Comparison of ENCODE assay signal across 9 cellular contexts in the genomic region with DNA sequence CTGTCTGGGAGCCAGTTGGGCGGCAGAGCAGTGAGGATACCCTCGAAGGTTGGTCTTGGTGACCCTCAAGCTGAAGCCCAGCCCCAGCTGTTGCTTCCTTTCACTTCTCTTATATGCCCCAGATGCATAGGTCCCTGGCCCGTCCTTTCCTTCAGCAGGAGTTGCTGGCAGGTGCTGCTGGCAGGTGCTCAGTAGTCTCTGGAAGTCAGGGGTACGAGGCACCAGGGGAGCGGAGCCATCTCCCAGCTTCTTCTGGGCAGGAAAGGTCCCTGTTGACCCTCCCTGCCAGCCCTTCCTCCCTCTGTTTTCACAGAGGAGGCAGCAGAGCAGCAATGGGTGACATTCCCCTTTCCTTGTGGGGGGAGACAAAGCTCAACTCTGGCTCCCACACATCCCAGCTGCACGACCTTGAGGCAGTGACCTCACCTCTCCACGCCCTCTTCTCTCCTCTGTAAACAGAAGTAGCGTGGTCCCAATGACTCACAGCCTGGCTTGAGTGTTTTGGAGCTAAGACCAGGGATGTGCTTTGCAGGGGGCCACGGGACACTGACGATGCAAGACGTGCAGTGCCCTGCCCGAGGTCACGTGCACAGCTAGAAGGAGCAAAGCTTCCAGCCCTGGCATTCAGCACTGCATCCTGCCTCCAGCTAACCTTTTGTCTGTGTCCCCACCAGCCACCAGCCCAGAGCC. TPM values are rescaled to one million over a fixed set of nuclear protein-coding genes. Genes with fewer than 3 reads are reported as not detected.
DNase-seq lines count a peak whose midpoint lies in the region; ATAC-seq and TF ChIP-seq lines count a peak whose summit lies in the region.
"Had no signal": no experiment of that assay in that cellular context is flagged by ENCODE, and none has a peak within 500 bp of the region (broad histone marks: within the 10 kb centered on the region; RNA-seq: fewer than 3 reads in every experiment).

No MANE protein-coding gene starts in this region.

- H3K4me2 ChIP-seq in GM23338 = no peak overlapping the region
- peak overlapping the region; percentile 49 for H3K4me2 ChIP-seq in smooth muscle cell

- H3K4me3 ChIP-seq in GM23338 (no peak overlapping the region), adrenal gland (no peak overlapping the region), left ventricle myocardium inferior (peak overlapping the region; percentile 20), smooth muscle cell (no peak overlapping the region)

- no peaks in the 10 kb centered on the region for H3K4me1 ChIP-seq in GM23338 (ENCODE audit: insufficient read depth)
- peaks cover 39 to 42% of the 10 kb centered on the region in 2 donors for H3K4me1 ChIP-seq in adrenal gland (replicated peaks in 1 of 2)
- H3K4me1 ChIP-seq in left ventricle myocardium inferior = peaks cover 73% of the 10 kb centered on the region
- no peaks in the 10 kb centered on the region for H3K4me1 ChIP-seq in smooth muscle cell (ENCODE audit: low read depth)

- TF ChIP-seq CTCF in GM23338 (conservative IDR thresholded peaks at IDR 0.05; ENCODE audit: low read depth in 2 of 2) = no peak
- TF ChIP-seq CTCF in adrenal gland (IDR thresholded peaks at IDR 0.05) = no peak
- TF ChIP-seq CTCF in left ventricle myocardium inferior (IDR thresholded peaks at IDR 0.05; ENCODE audit: borderline replicate concordance) = no peak
- TF ChIP-seq CTCF in smooth muscle cell (IDR thresholded peaks at IDR 0.05; ENCODE audit: borderline replicate concordance, insufficient read depth, poor library complexity, severe bottlenecking) = no peak

- no peaks in the 10 kb centered on the region for H3K9me3 ChIP-seq in adrenal gland (replicated peaks in 1 of 3)
- no peaks in the 10 kb centered on the region for H3K9me3 ChIP-seq in left ventricle myocardium inferior (replicated peaks)
- no peaks in the 10 kb centered on the region for H3K9me3 ChIP-seq in smooth muscle cell (replicated peaks; ENCODE audit: low read depth)

- H3K27me3 Mint-ChIP-seq in GM23338 (ENCODE audit: insufficient read depth, low read depth, poor library complexity) = peaks cover 16% of the 10 kb centered on the region

- H3K79me2 ChIP-seq in GM23338 (replicated peaks; ENCODE audit: insufficient read depth) = no peaks in the 10 kb centered on the region
- H3K79me2 ChIP-seq in smooth muscle cell (ENCODE audit: low read depth) = no peaks in the 10 kb centered on the region

- intact Hi-C loops in adrenal gland (cut with DNase I) (loop anchor here in 1 of 2 donors (5.0 kb wide), 1 partner anchor 45 kb away; no protein-coding TSS in a partner anchor), left ventricle myocardium inferior (cut with micrococcal nuclease) (no loop called here)

- H3K9me3 Mint-ChIP-seq in GM23338 = no peaks in the 10 kb centered on the region
- H3K9me3 Mint-ChIP-seq: T-helper 1 cell treated with Interleukin-12 subunit alpha and Interleukin-12 subunit beta and Interleukin-4 antibody, amounts not matched to agents 30 μg/mL and 1 μg/mL, for 36 hours had no signal

- H3K9me2 ChIP-seq in GM23338 (ENCODE audit: insufficient read depth) = no peaks in the 10 kb centered on the region

- peak in 1 of 2 donors; percentile 63 for TF ChIP-seq POLR2A in adrenal gland (IDR thresholded peaks at IDR 0.05)

- 0 out of 2 replicates have a peak overlapping the region, but pooled peaks have one; percentile 70 for H3K27ac Mint-ChIP-seq in GM23338
- H3K27ac Mint-ChIP-seq: T-helper 1 cell treated with Interleukin-12 subunit alpha and Interleukin-12 subunit beta and Interleukin-4 antibody, amounts not matched to agents 30 μg/mL and 1 μg/mL, for 36 hours had no signal

- H3K9ac ChIP-seq in smooth muscle cell (ENCODE audit: low read depth) = peak overlapping the region; percentile 83

- H4K20me1 ChIP-seq in GM23338 (replicated peaks; ENCODE audit: insufficient read depth) = peaks cover 14% of the 10 kb centered on the region; the same call in 1 of the 2 replicates
- no peaks in the 10 kb centered on the region for H4K20me1 ChIP-seq in smooth muscle cell (ENCODE audit: low read depth)

- H3F3A ChIP-seq in GM23338 (replicated peaks; ENCODE audit: low read depth) = no peaks in the 10 kb centered on the region
- H3F3A ChIP-seq in smooth muscle cell (ENCODE audit: low read depth) = peaks cover 10% of the 10 kb centered on the region

- DNase-seq in GM23338 (ENCODE audit: low spot score) (no peak), adrenal gland (peak; percentile 74 to 95 (median 92)), left ventricle myocardium inferior (peak; percentile 62), smooth muscle cell (lab: John Stamatoyannopoulos, UW; ENCODE audit: unreplicated experiment) (peak; percentile 57)
- no peak for DNase-seq in activated CD4-positive, alpha-beta T cell treated with anti-CD3 and anti-CD28 coated beads, Interleukin-2, amount 50 U/mL, for 1 hour

- H3K27ac ChIP-seq in GM23338 (ENCODE audit: low read depth) = no peak overlapping the region
- peak overlapping the region; percentile 82 to 97 (median 90) for H3K27ac ChIP-seq in adrenal gland
- peak overlapping the region; percentile 90 for H3K27ac ChIP-seq in left ventricle myocardium inferior (replicated peaks)
- H3K27ac ChIP-seq in smooth muscle cell (ENCODE audit: low read depth) = peak overlapping the region; percentile 95

- WGBS in adrenal gland, 4 donors = 29 to 68% (median 47%) methylated on average over 7 to 13 of the region's 13 CpGs
- WGBS in smooth muscle cell (ENCODE audit: low lambda C conversion rate) = 52% methylated on average over 13 of the region's 13 CpGs

- H3K4me1 Mint-ChIP-seq in GM23338 = no peaks in the 10 kb centered on the region

- H3K4me3 Mint-ChIP-seq in GM23338 = no peak overlapping the region
- H3K4me3 Mint-ChIP-seq: T-helper 1 cell treated with Interleukin-12 subunit alpha and Interleukin-12 subunit beta and Interleukin-4 antibody, amounts not matched to agents 30 μg/mL and 1 μg/mL, for 36 hours had no signal

- H3K36me3 ChIP-seq in GM23338 (ENCODE audit: insufficient read depth) = peaks cover 55% of the 10 kb centered on the region
- H3K36me3 ChIP-seq in adrenal gland (replicated peaks in 1 of 2) = peaks cover 0 to 34% of the 10 kb centered on the region in 2 donors
- peaks cover 24% of the 10 kb centered on the region for H3K36me3 ChIP-seq in left ventricle myocardium inferior
- peaks cover 8% of the 10 kb centered on the region for H3K36me3 ChIP-seq in smooth muscle cell (ENCODE audit: low read depth)

- H3K36me3 Mint-ChIP-seq in GM23338 (ENCODE audit: low read depth) = peaks cover 67% of the 10 kb centered on the region

- no peak overlapping the region for H2AFZ ChIP-seq in GM23338
- no peak overlapping the region for H2AFZ ChIP-seq in smooth muscle cell (ENCODE audit: low read depth)

- H3K27me3 ChIP-seq in GM23338 (ENCODE audit: insufficient read depth) = no peaks in the 10 kb centered on the region
- H3K27me3 ChIP-seq in adrenal gland = no peaks in the 10 kb centered on the region
- peaks cover 51% of the 10 kb centered on the region for H3K27me3 ChIP-seq in left ventricle myocardium inferior (ENCODE audit: low read depth)
- no peaks in the 10 kb centered on the region for H3K27me3 ChIP-seq in smooth muscle cell (ENCODE audit: low read depth)

- no peak for ATAC-seq in GM23338
- no peak for ATAC-seq in GM21367 (IDR thresholded peaks at IDR 0.05; ENCODE audit: unreplicated experiment)
- no peak for ATAC-seq in HG02798 (IDR thresholded peaks at IDR 0.05; ENCODE audit: poor library complexity, unreplicated experiment)
- no peak for ATAC-seq in GM21576 (IDR thresholded peaks at IDR 0.05; ENCODE audit: unreplicated experiment)

TF ChIP-seq in GM23338, 12 proteins besides CTCF, POLR2A, EP300 and RAD21 (continues in another document):
- TF ChIP-seq EZH2 (IDR thresholded peaks at IDR 0.05; ENCODE audit: low read depth, unreplicated experiment) = no peak

RNA-seq across cellular contexts. Expression of a gene that starts 49.6 kb away (rescaled TPM):
- total RNA-seq in GM23338 (2014; rRNA removed; shearing (Covaris generic)) = 142 and 150 TPM in 2 replicates
- polyA plus RNA-seq in GM23338 (2016; fragmentation: Nextera tagmentation; extraction: Ambion mirVana) (27.5 and 31.6 TPM in 2 replicates), adrenal gland (10 to 100 TPM; 10.6 to 80.8 (median 13.0) TPM), smooth muscle cell (8.5 and 9.4 TPM in 2 replicates)
- total RNA-seq in adrenal gland (100 to 1,000 TPM in 3 of 8 donors, 10 to 100 TPM in 5; 71.8 to 197 (median 90.6) TPM), left ventricle myocardium inferior (35.4 TPM), smooth muscle cell (11.7 and 13.9 TPM in 2 replicates)

Comparison
In these comparisons a context has a peak if more than half of its experiments do, and no peak if none do; other contexts are left out.
1. DNase-seq: peak in adrenal gland (7 of 7), left ventricle myocardium inferior (single experiment) and smooth muscle cell (single experiment); none in GM23338 (single experiment) and activated CD4-positive, alpha-beta T cell treated with anti-CD3 and anti-CD28 coated beads, Interleukin-2, amount 50 U/mL, for 1 hour (single experiment).